Comparison of ENCODE assay signal across 9 cellular contexts in genomic region chr9:131709741-131710499, GRCh38. TPM values are rescaled to one million over a fixed set of nuclear protein-coding genes. Genes with fewer than 3 reads are reported as not detected.
A peak's percentile ranks its signal among the peaks of the same experiment; 100 is the strongest.
DNase-seq lines count a peak whose midpoint lies in the region; ATAC-seq, FAIRE-seq and TF ChIP-seq lines count a peak whose summit lies in the region.
"Had no signal": no experiment of that assay in that cellular context is flagged by ENCODE, and none has a peak within 500 bp of the region (broad histone marks: within the 10 kb centered on the region; RNA-seq: fewer than 3 reads in every experiment).

No MANE protein-coding gene starts in this region.

- no peak for TF ChIP-seq CTCF in fibroblast of pulmonary artery (IDR thresholded peaks at IDR 0.05; ENCODE audit: low read length, missing control alignments)
- no peak for TF ChIP-seq CTCF in tibial artery (IDR thresholded peaks at IDR 0.05)

- no peak overlapping the region for H3K23ac ChIP-seq in mesendoderm (ENCODE audit: low read length)

- H2BK120ac ChIP-seq in mesendoderm (ENCODE audit: low read depth, low read length) = no peak overlapping the region

- peaks cover 27% of the 10 kb centered on the region for H3K79me2 ChIP-seq in mesendoderm (ENCODE audit: control insufficient read depth, insufficient read depth, low read length)
- no peaks in the 10 kb centered on the region for H3K79me2 ChIP-seq in Karpas-422 (ENCODE audit: low read length)

- H3K4me3 ChIP-seq in fibroblast of pulmonary artery (replicated peaks; ENCODE audit: low read depth, low read length) = no peak overlapping the region
- no peak overlapping the region for H3K4me3 ChIP-seq in tibial artery
- no peak overlapping the region for H3K4me3 ChIP-seq in mesendoderm (ENCODE audit: low read length)
- H3K4me3 ChIP-seq in Karpas-422 (ENCODE audit: low read length) = no peak overlapping the region
- H3K4me3 ChIP-seq: SK-N-MC had no signal

- H2BK15ac ChIP-seq in mesendoderm (replicated peaks; ENCODE audit: low read depth) = no peak overlapping the region

- H3K18ac ChIP-seq in mesendoderm (ENCODE audit: low read length) = no peak overlapping the region

- H4K5ac ChIP-seq in mesendoderm (ENCODE audit: low read length) = no peak overlapping the region

- H3K4me1 Mint-ChIP-seq in T-helper 2 cell treated with Interferon-gamma antibody and Interleukin-4, amounts not matched to agents 5 μg/mL and 100 μg/mL, for 36 hours (ENCODE audit: low read depth) = peaks cover 59% of the 10 kb centered on the region

- no peaks in the 10 kb centered on the region for H3K9me3 ChIP-seq in tibial artery
- H3K9me3 ChIP-seq in Karpas-422 (ENCODE audit: low read length) = no peaks in the 10 kb centered on the region

- H3K56ac ChIP-seq in mesendoderm (ENCODE audit: low read length) = no peak overlapping the region

- no CpG with 5 or more reads among the region's 11 CpGs for WGBS in mesendoderm (ENCODE audit: extremely low coverage, insufficient coverage, low lambda C conversion rate)

- H3K27me3 ChIP-seq in tibial artery = no peaks in the 10 kb centered on the region
- no peaks in the 10 kb centered on the region for H3K27me3 ChIP-seq in mesendoderm (ENCODE audit: insufficient read depth, low read length, poor library complexity)
- no peaks in the 10 kb centered on the region for H3K27me3 ChIP-seq in Karpas-422 (ENCODE audit: low read length)

- H3K9me2 ChIP-seq in Karpas-422 (replicated peaks; ENCODE audit: insufficient read depth, low read length) = no peaks in the 10 kb centered on the region

- H4K20me1 ChIP-seq in Karpas-422 (ENCODE audit: insufficient read depth, low read depth, low read length) = peaks cover 34% of the 10 kb centered on the region; the same call in 1 of the 2 replicates

- H3K4ac ChIP-seq in mesendoderm (ENCODE audit: low read depth, low read length) = no peak overlapping the region

- FAIRE-seq in GM18507 (lab: Jason Lieb, UNC) = peak; percentile 81

- peak; percentile 65 for ATAC-seq in HG02759 (IDR thresholded peaks at IDR 0.05; ENCODE audit: unreplicated experiment)

- H2AK5ac ChIP-seq in mesendoderm (ENCODE audit: low read length) = no peak overlapping the region

- no peaks in the 10 kb centered on the region for H3K9me3 Mint-ChIP-seq in T-helper 2 cell treated with Interferon-gamma antibody and Interleukin-4, amounts not matched to agents 5 μg/mL and 100 μg/mL, for 36 hours

- H3K79me1 ChIP-seq in mesendoderm (ENCODE audit: low read length) = peaks cover 11% of the 10 kb centered on the region

- no peaks in the 10 kb centered on the region for H3K27me3 Mint-ChIP-seq in T-helper 2 cell treated with Interferon-gamma antibody and Interleukin-4, amounts not matched to agents 5 μg/mL and 100 μg/mL, for 36 hours (ENCODE audit: low read depth)

- no peak overlapping the region for H2AFZ ChIP-seq in Karpas-422 (ENCODE audit: low read length)

- DNase-seq in GM18507 (ENCODE audit: extremely low spot score, insufficient read length, low read depth) = no peak
- DNase-seq in T-helper 2 cell treated with Interferon-gamma antibody and Interleukin-4, amounts not matched to agents 5 μg/mL and 100 μg/mL, for 36 hours (ENCODE audit: low spot score) = peak; percentile 48
- DNase-seq in fibroblast of pulmonary artery (ENCODE audit: low read depth) = peak; percentile 51
- no peak for DNase-seq in tibial artery
- DNase-seq in mesendoderm = no peak
- no peak for DNase-seq in Karpas-422
- no peak for DNase-seq in NCI-H2171 (lab: John Stamatoyannopoulos, UW)

- H3K9ac ChIP-seq in mesendoderm (ENCODE audit: low read length) (no peak overlapping the region), Karpas-422 (ENCODE audit: low read length) (no peak overlapping the region)

- intact Hi-C loops in tibial artery (cut with DNase I; ENCODE audit: low total_unique reads) = no loop called here

- H3K4me1 ChIP-seq in tibial artery = peaks cover 0 to 83% (median 50%) of the 10 kb centered on the region in 4 donors
- peaks cover 7% of the 10 kb centered on the region for H3K4me1 ChIP-seq in mesendoderm (ENCODE audit: control insufficient read depth, low read depth, low read length)
- peaks cover 24% of the 10 kb centered on the region for H3K4me1 ChIP-seq in Karpas-422 (ENCODE audit: low read length)

- H2BK5ac ChIP-seq in mesendoderm (ENCODE audit: low read length) = no peak overlapping the region

- peak overlapping the region; percentile 20 to 57 for H3K27ac ChIP-seq in tibial artery
- no peak overlapping the region for H3K27ac ChIP-seq in mesendoderm (ENCODE audit: low read depth, low read length)
- H3K27ac ChIP-seq in Karpas-422 (ENCODE audit: low read length) = no peak overlapping the region
- H3K27ac ChIP-seq: SK-N-MC had no signal

- H3K36me3 ChIP-seq in tibial artery (no peaks in the 10 kb centered on the region), mesendoderm (ENCODE audit: control insufficient read depth, insufficient read depth, low read length) (no peaks in the 10 kb centered on the region), Karpas-422 (ENCODE audit: insufficient read depth, low read length) (no peaks in the 10 kb centered on the region)

- H3K36me3 Mint-ChIP-seq in T-helper 2 cell treated with Interferon-gamma antibody and Interleukin-4, amounts not matched to agents 5 μg/mL and 100 μg/mL, for 36 hours (ENCODE audit: low read depth) = peaks cover 23% of the 10 kb centered on the region

- H4K8ac ChIP-seq in mesendoderm (ENCODE audit: low read depth, low read length) = no peak overlapping the region

- H3K4me2 ChIP-seq in mesendoderm (ENCODE audit: low read length) (no peak overlapping the region), Karpas-422 (ENCODE audit: low read depth, low read length, poor library complexity, severe bottlenecking) (no peak overlapping the region)

- peak overlapping the region; percentile 33 for H3K4me3 Mint-ChIP-seq in T-helper 2 cell treated with Interferon-gamma antibody and Interleukin-4, amounts not matched to agents 5 μg/mL and 100 μg/mL, for 36 hours

- H3K27ac Mint-ChIP-seq in T-helper 2 cell treated with Interferon-gamma antibody and Interleukin-4, amounts not matched to agents 5 μg/mL and 100 μg/mL, for 36 hours = peak overlapping the region; percentile 88

RNA-seq across cellular contexts. Expression of gene RAPGEF1, which starts 30.0 kb away (rescaled TPM):
- 43.2 TPM for polyA plus RNA-seq in mesendoderm (2013, experiment 1 of 2)
- 44.5 TPM for polyA plus RNA-seq in mesendoderm (2013, experiment 2 of 2)
- total RNA-seq in Karpas-422 (2014; rRNA removed; shearing (Covaris generic); ENCODE audit: low replicate concordance) = 6.1 and 9.6 TPM in 2 replicates

Comparison
In these comparisons a context has a peak if more than half of its experiments do, and no peak if none do; other contexts are left out.
1. DNase-seq: peak in T-helper 2 cell treated with Interferon-gamma antibody and Interleukin-4, amounts not matched to agents 5 μg/mL and 100 μg/mL, for 36 hours (single experiment) and fibroblast of pulmonary artery (single experiment); none in GM18507 (single experiment), tibial artery (0 of 2), mesendoderm (single experiment), Karpas-422 (single experiment) and NCI-H2171 (single experiment).
2. H3K27ac ChIP-seq: peak in tibial artery (2 of 2); none in mesendoderm (single experiment) and Karpas-422 (single experiment).